ENCODE assay signal across 13 cellular contexts in genomic region chr18:79596451-79597175, GRCh38.
"Had no signal": no experiment of that assay in that cellular context is flagged by ENCODE, and none has a peak within 500 bp of the region (broad histone marks: within the 10 kb centered on the region; RNA-seq: fewer than 3 reads in every experiment).

No MANE protein-coding gene starts in this region.

- H3K4me3 ChIP-seq: SJCRH30 had no signal

- H3K27ac Mint-ChIP-seq: activated CD8-positive, alpha-beta memory T cell treated with anti-CD3 and anti-CD28 coated beads, Interleukin-2, amount 10 ng/mL, durations not matched to agents 7 days and 5 days; activated naive CD8-positive, alpha-beta T cell; activated T-cell treated with anti-CD3 and anti-CD28 coated beads, Interleukin-2, amount 50 U/mL, for 24 hours had no signal

- H3K9me3 Mint-ChIP-seq: activated T-cell treated with anti-CD3 and anti-CD28 coated beads, Interleukin-2, amount 50 U/mL, for 24 hours had no signal

- H3K27me3 ChIP-seq: SJCRH30 had no signal

- H3K36me3 Mint-ChIP-seq: activated naive CD8-positive, alpha-beta T cell had no signal

- H3K27ac ChIP-seq: brain microvascular endothelial cell, SJCRH30 had no signal

- ATAC-seq: activated CD8-positive, alpha-beta memory T cell treated with anti-CD3 and anti-CD28 coated beads, Interleukin-2, amount 10 ng/mL, durations not matched to agents 7 days and 5 days; left colon had no signal

- H3K4me3 Mint-ChIP-seq: activated CD8-positive, alpha-beta memory T cell treated with anti-CD3 and anti-CD28 coated beads, Interleukin-2, amount 10 ng/mL, durations not matched to agents 7 days and 5 days; activated naive CD8-positive, alpha-beta T cell; activated T-cell treated with anti-CD3 and anti-CD28 coated beads, Interleukin-2, amount 50 U/mL, for 24 hours; naive B cell had no signal

- DNase-seq: activated CD4-positive, alpha-beta T cell treated with anti-CD3 and anti-CD28 coated beads for 1 hour; activated CD4-positive, alpha-beta T cell treated with anti-CD3 and anti-CD28 coated beads, Interleukin-2, amount 50 U/mL, for 48 hours; activated CD8-positive, alpha-beta memory T cell treated with anti-CD3 and anti-CD28 coated beads, Interleukin-2, amount 10 ng/mL, durations not matched to agents 7 days and 5 days; activated effector memory CD4-positive, alpha-beta T cell treated with Interleukin-2 at 50 U/mL for 16 hours; activated T-cell treated with anti-CD3 and anti-CD28 coated beads, Interleukin-2, amount 50 U/mL, for 24 hours; brain microvascular endothelial cell; dermis blood vessel endothelial cell; erythroblast; midbrain; naive B cell; SJCRH30 had no signal

- H3K36me3 ChIP-seq: brain microvascular endothelial cell, SJCRH30 had no signal

- H3K4me1 Mint-ChIP-seq: activated CD8-positive, alpha-beta memory T cell treated with anti-CD3 and anti-CD28 coated beads, Interleukin-2, amount 10 ng/mL, durations not matched to agents 7 days and 5 days had no signal

- H3K9me3 ChIP-seq: SJCRH30 had no signal
